Comparison of ENCODE assay signal across 11 cellular contexts in genomic region chr17:4938069-4938491, GRCh38. TPM values are rescaled to one million over a fixed set of nuclear protein-coding genes. Genes with fewer than 3 reads are reported as not detected.
DNase-seq lines count a peak whose midpoint lies in the region; ATAC-seq and TF ChIP-seq lines count a peak whose summit lies in the region.
"Had no signal": no experiment of that assay in that cellular context is flagged by ENCODE, and none has a peak within 500 bp of the region (broad histone marks: within the 10 kb centered on the region; RNA-seq: fewer than 3 reads in every experiment).

No MANE protein-coding gene starts in this region.

- H3F3A ChIP-seq in PC-3 (ENCODE audit: low read length, unreplicated experiment) (no peaks in the 10 kb centered on the region), SK-N-SH (replicated peaks; ENCODE audit: insufficient read depth) (peaks cover 26% of the 10 kb centered on the region)

- TF ChIP-seq CTCF in PC-3 (conservative IDR thresholded peaks at IDR 0.05; ENCODE audit: low read depth, low read length) (no peak), endodermal cell (conservative IDR thresholded peaks at IDR 0.05) (no peak), sigmoid colon (IDR thresholded peaks at IDR 0.05) (no peak), testis (IDR thresholded peaks at IDR 0.05) (no peak), SK-N-SH (IDR thresholded peaks at IDR 0.05) (no peak)

- CTCF ChIA-PET in PC-3 (lab: Charles Lee) = no interaction called here
- CTCF ChIA-PET in SK-N-SH (lab: Yijun Ruan, JAX) = interaction anchor here (1.2 kb wide), 1 partner anchor 20 kb away, joined by 3 read pairs; no protein-coding TSS in a partner anchor

- H3K27ac Mint-ChIP-seq in endodermal cell = no peak overlapping the region

- H3K9ac ChIP-seq in PC-3 (ENCODE audit: low read length) (peak overlapping the region; percentile 98; the same call in 1 of the 2 replicates), endodermal cell (ENCODE audit: extremely low read depth, low read length, poor library complexity, severe bottlenecking) (no peak overlapping the region), SK-N-SH (no peak overlapping the region)

- H3K27ac ChIP-seq in PC-3 (ENCODE audit: low read length) = no peak overlapping the region
- no peak overlapping the region for H3K27ac ChIP-seq in endodermal cell (ENCODE audit: low read depth, low read length)
- H3K27ac ChIP-seq in sigmoid colon = peak overlapping the region; percentile 91 to 96 (median 94)
- H3K27ac ChIP-seq in testis = no peak overlapping the region
- no peak overlapping the region; a peak in 1 of 4 replicates for H3K27ac ChIP-seq in SK-N-SH (ENCODE audit: low read depth in 2 of 2, low read length in 1 of 2)

- H3K9me3 Mint-ChIP-seq in activated T-cell treated with anti-CD3 and anti-CD28 coated beads, Interleukin-2, amount 50 U/mL, for 4 hours = no peaks in the 10 kb centered on the region
- H3K9me3 Mint-ChIP-seq in endodermal cell = no peaks in the 10 kb centered on the region

- no peak for DNase-seq in activated T-cell treated with anti-CD3 and anti-CD28 coated beads, Interleukin-2, amount 50 U/mL, for 4 hours
- DNase-seq in activated T-cell treated with anti-CD3 and anti-CD28 coated beads for 4 hours (no peak), PC-3 (no peak), endodermal cell (no peak), sigmoid colon (no peak), testis (no peak), SK-N-SH (no peak), KG1 (lab: John Stamatoyannopoulos, UW) (no peak)
- DNase-seq: activated gamma-delta T cell, kidney, NCI-H345 had no signal

- peak overlapping the region; percentile 97 for H3K4me2 ChIP-seq in PC-3 (ENCODE audit: low read length)
- H3K4me2 ChIP-seq in SK-N-SH = no peak overlapping the region; the same call in 1 of the 2 replicates

- no peaks in the 10 kb centered on the region for H3K9me2 ChIP-seq in PC-3 (replicated peaks; ENCODE audit: low read length)
- no peaks in the 10 kb centered on the region for H3K9me2 ChIP-seq in SK-N-SH

- no peaks in the 10 kb centered on the region for H4K20me1 ChIP-seq in PC-3 (ENCODE audit: low read length)
- peaks cover 3% of the 10 kb centered on the region; the same call in 1 of the 2 replicates for H4K20me1 ChIP-seq in SK-N-SH (ENCODE audit: insufficient read depth)

- peaks cover 46% of the 10 kb centered on the region for H3K79me2 ChIP-seq in PC-3 (ENCODE audit: low read length)
- H3K79me2 ChIP-seq in SK-N-SH (ENCODE audit: insufficient read depth) = peaks cover 44% of the 10 kb centered on the region

- no peak for ATAC-seq in activated T-cell treated with anti-CD3 and anti-CD28 coated beads, Interleukin-2, amount 50 U/mL, for 4 hours
- no peak for ATAC-seq in PC-3

- H3K36me3 ChIP-seq in PC-3 (ENCODE audit: low read depth, low read length) = peaks cover 10% of the 10 kb centered on the region; the same call in 1 of the 2 replicates
- H3K36me3 ChIP-seq in endodermal cell (ENCODE audit: control insufficient read depth, insufficient read depth, low read length) = peaks cover 35% of the 10 kb centered on the region
- H3K36me3 ChIP-seq in sigmoid colon = peaks cover 14 to 39% (median 23%) of the 10 kb centered on the region in 4 donors
- no peaks in the 10 kb centered on the region for H3K36me3 ChIP-seq in testis (ENCODE audit: low read depth, missing control alignments)
- H3K36me3 ChIP-seq in SK-N-SH (replicated peaks in 1 of 2; ENCODE audit: control insufficient read depth in 1 of 2, insufficient read depth in 2 of 2, low read length in 1 of 2) = peaks cover 19 to 22% of the 10 kb centered on the region in 2 experiments

- intact Hi-C loops in PC-3 (cut with micrococcal nuclease) (no loop called here), sigmoid colon (cut with DNase I) (no loop called here), testis (cut with DNase I; ENCODE audit: low total_unique reads) (no loop called here)

- H3K9me3 ChIP-seq in PC-3 (ENCODE audit: low read length) = no peaks in the 10 kb centered on the region
- no peaks in the 10 kb centered on the region for H3K9me3 ChIP-seq in endodermal cell (ENCODE audit: control insufficient read depth, low read length)
- no peaks in the 10 kb centered on the region for H3K9me3 ChIP-seq in sigmoid colon
- H3K9me3 ChIP-seq in testis = no peaks in the 10 kb centered on the region
- H3K9me3 ChIP-seq in SK-N-SH = no peaks in the 10 kb centered on the region

- BruUV-seq in PC-3 (replicated peaks; lab: Mats Ljungman, UMichigan) = no TSS peak

- 89% methylated on average over 11 of the region's 11 CpGs; no CpG with 5 or more reads in 1 of the 2 experiments for WGBS in endodermal cell (ENCODE audit: insufficient coverage in 1 of 2, insufficient read length in 1 of 2), 2 experiments
- WGBS in sigmoid colon, 2 donors = 90 to 96% methylated on average over 11 of the region's 11 CpGs
- WGBS in testis, 2 donors = 91 to 93% methylated on average over 9 to 11 of the region's 11 CpGs
- WGBS in SK-N-SH (ENCODE audit: low lambda C conversion rate) = 94% methylated on average over 9 of the region's 11 CpGs

- peak overlapping the region; percentile 91 for H3K4me3 ChIP-seq in PC-3 (ENCODE audit: low read length)
- peak overlapping the region; percentile 98 for H3K4me3 ChIP-seq in endodermal cell (ENCODE audit: low read length)
- peak overlapping the region in 1 of 4 donors; percentile 83 for H3K4me3 ChIP-seq in sigmoid colon
- H3K4me3 ChIP-seq in testis = no peak overlapping the region
- H3K4me3 ChIP-seq in SK-N-SH (ENCODE audit: low read depth in 2 of 2, low read length in 1 of 2) = no peak overlapping the region; a peak in 1 of 4 replicates

- no peak for TF ChIP-seq RAD21 in SK-N-SH (IDR thresholded peaks at IDR 0.05; ENCODE audit: low read length)

- H3K27me3 ChIP-seq in PC-3 (ENCODE audit: low read length) = no peaks in the 10 kb centered on the region
- H3K27me3 ChIP-seq in endodermal cell (ENCODE audit: control insufficient read depth, insufficient read depth, low read length, poor library complexity, severe bottlenecking) = no peaks in the 10 kb centered on the region
- H3K27me3 ChIP-seq in sigmoid colon = no peaks in the 10 kb centered on the region
- no peaks in the 10 kb centered on the region for H3K27me3 ChIP-seq in testis
- no peaks in the 10 kb centered on the region for H3K27me3 ChIP-seq in SK-N-SH (ENCODE audit: insufficient read depth)

- TF ChIP-seq POLR2A in sigmoid colon (IDR thresholded peaks at IDR 0.05) (no peak), testis (IDR thresholded peaks at IDR 0.05) (no peak)

- H3K4me1 ChIP-seq in PC-3 (ENCODE audit: insufficient read depth, low read length) (peaks cover 22% of the 10 kb centered on the region), endodermal cell (ENCODE audit: control insufficient read depth, insufficient read depth, low read length) (peaks cover 6% of the 10 kb centered on the region), sigmoid colon (peaks cover 0 to 54% (median 42%) of the 10 kb centered on the region in 4 donors), testis (peaks cover 14% of the 10 kb centered on the region), SK-N-SH (ENCODE audit: control insufficient read depth in 1 of 2, insufficient read depth in 2 of 2, low read depth in 1 of 2, low read length in 1 of 2) (peaks cover 13 to 29% of the 10 kb centered on the region in 2 experiments; a peak in 2 of 4 replicates)

- H3K36me3 Mint-ChIP-seq in activated T-cell treated with anti-CD3 and anti-CD28 coated beads, Interleukin-2, amount 50 U/mL, for 4 hours (ENCODE audit: insufficient read depth) = peaks cover 14% of the 10 kb centered on the region
- H3K36me3 Mint-ChIP-seq in endodermal cell (ENCODE audit: low read depth) = peaks cover 30% of the 10 kb centered on the region

- H2AFZ ChIP-seq in PC-3 (ENCODE audit: low read length) = no peak overlapping the region
- no peak overlapping the region for H2AFZ ChIP-seq in SK-N-SH (ENCODE audit: low read depth)

- H3K4me1 Mint-ChIP-seq in activated T-cell treated with anti-CD3 and anti-CD28 coated beads, Interleukin-2, amount 50 U/mL, for 4 hours (ENCODE audit: low read depth) = peaks cover 54% of the 10 kb centered on the region
- H3K4me1 Mint-ChIP-seq in endodermal cell = peaks cover 30% of the 10 kb centered on the region

- H3K4me3 Mint-ChIP-seq in activated T-cell treated with anti-CD3 and anti-CD28 coated beads, Interleukin-2, amount 50 U/mL, for 4 hours = peak overlapping the region; percentile 95
- H3K4me3 Mint-ChIP-seq in endodermal cell = peak overlapping the region; percentile 94

- H3K27me3 Mint-ChIP-seq in activated T-cell treated with anti-CD3 and anti-CD28 coated beads, Interleukin-2, amount 50 U/mL, for 4 hours (ENCODE audit: low read depth) = no peaks in the 10 kb centered on the region
- no peaks in the 10 kb centered on the region for H3K27me3 Mint-ChIP-seq in endodermal cell (ENCODE audit: insufficient read depth)

- TF ChIP-seq EP300 in sigmoid colon (IDR thresholded peaks at IDR 0.05) (no peak), SK-N-SH (IDR thresholded peaks at IDR 0.05; ENCODE audit: borderline replicate concordance in 1 of 2, low read depth in 1 of 2, low read length in 1 of 2) (no peak)

- POLR2A ChIA-PET in PC-3 (lab: Charles Lee; ENCODE audit: unreplicated experiment) = no interaction called here
- POLR2A ChIA-PET in SK-N-SH (lab: Yijun Ruan, JAX) = no interaction called here

RNA-seq across cellular contexts. Expression of gene SLC25A11, which starts 1.8 kb away (rescaled TPM):
- total RNA-seq in activated T-cell treated with anti-CD3 and anti-CD28 coated beads, Interleukin-2, amount 50 U/mL, for 4 hours = 100 to 1,000 TPM in 1 of 3 donors, 10 to 100 TPM in 2; 89.7 to 102 (median 98.1) TPM
- total RNA-seq in PC-3 (2014; rRNA removed) = 64.3 and 72.1 TPM in 2 replicates
- 10 to 100 TPM; 59.9 to 76.9 TPM for total RNA-seq in endodermal cell
- polyA plus RNA-seq in endodermal cell (2013, experiment 1 of 2) = 63.1 TPM
- polyA plus RNA-seq in endodermal cell (2013, experiment 2 of 2) = 59.5 TPM
- 10 to 100 TPM; 41.0 to 60.3 (median 48.6) TPM for total RNA-seq in sigmoid colon
- 10 to 100 TPM; 57.7 to 82.8 (median 79.9) TPM for polyA plus RNA-seq in sigmoid colon
- 10 to 100 TPM; 23.7 to 25.9 TPM for total RNA-seq in testis
- polyA plus RNA-seq in testis (ENCODE audit: insufficient read depth, low read depth, low replicate concordance) = 24.3 TPM
- 58.5 and 82.8 TPM in 2 replicates for polyA plus RNA-seq in SK-N-SH (2012; rRNA removed)
- polyA plus RNA-seq in SK-N-SH (2012; cell fraction: cytosol; rRNA removed) = 32.7 and 50.3 TPM in 2 replicates
- polyA plus RNA-seq in SK-N-SH (2012; cell fraction: nucleus; rRNA removed) = 45.5 and 51.0 TPM in 2 replicates

RNA-seq across cellular contexts. Expression of gene RNF167, which starts 2.0 kb away (rescaled TPM):
- 100 to 1,000 TPM; 121 to 140 (median 129) TPM for total RNA-seq in activated T-cell treated with anti-CD3 and anti-CD28 coated beads, Interleukin-2, amount 50 U/mL, for 4 hours
- total RNA-seq in PC-3 (2014; rRNA removed) (37.8 and 43.1 TPM in 2 replicates), endodermal cell (100 to 1,000 TPM; 120 to 123 TPM), sigmoid colon (10 to 100 TPM; 51.2 to 71.2 (median 60.3) TPM), testis (100 to 1,000 TPM; 110 to 111 TPM)
- 106 TPM for polyA plus RNA-seq in endodermal cell (2013, experiment 1 of 2)
- polyA plus RNA-seq in endodermal cell (2013, experiment 2 of 2) = 87.5 TPM
- polyA plus RNA-seq in sigmoid colon (100 to 1,000 TPM in 1 of 3 donors, 10 to 100 TPM in 2; 45.0 to 120 (median 83.9) TPM), testis (ENCODE audit: insufficient read depth, low read depth, low replicate concordance) (211 TPM), SK-N-SH (2012; rRNA removed) (96.5 and 115 TPM in 2 replicates)
- polyA plus RNA-seq in SK-N-SH (2012; cell fraction: cytosol; rRNA removed) = 60.0 and 80.4 TPM in 2 replicates
- polyA plus RNA-seq in SK-N-SH (2012; cell fraction: nucleus; rRNA removed) = 108 and 121 TPM in 2 replicates

RNA-seq across cellular contexts. Expression of gene GP1BA, which starts 6.0 kb away (rescaled TPM):
- total RNA-seq in activated T-cell treated with anti-CD3 and anti-CD28 coated beads, Interleukin-2, amount 50 U/mL, for 4 hours = under 1 TPM; 0.21 to 0.49 (median 0.25) TPM
- total RNA-seq in PC-3 (2014; rRNA removed) = not detected in 2 replicates
- not detected for total RNA-seq in endodermal cell
- polyA plus RNA-seq in endodermal cell (2013, experiment 1 of 2) = not detected
- polyA plus RNA-seq in endodermal cell (2013, experiment 2 of 2) = not detected
- total RNA-seq in sigmoid colon = not detected
- polyA plus RNA-seq in sigmoid colon = 1 to 10 TPM in 1 of 3 donors, not detected in 2; 1.1 TPM
- total RNA-seq in testis = under 1 TPM; 0.12 to 0.47 TPM
- polyA plus RNA-seq in testis (ENCODE audit: insufficient read depth, low read depth, low replicate concordance) = 0.88 TPM
- not detected in 2 replicates for polyA plus RNA-seq in SK-N-SH (2012; rRNA removed)
- not detected in 2 replicates for polyA plus RNA-seq in SK-N-SH (2012; cell fraction: cytosol; rRNA removed)
- polyA plus RNA-seq in SK-N-SH (2012; cell fraction: nucleus; rRNA removed) = not detected in 2 replicates
- total RNA-seq: kidney had no signal

RNA-seq across cellular contexts. Expression of gene PFN1, which starts 10.2 kb away (rescaled TPM):
- total RNA-seq in activated T-cell treated with anti-CD3 and anti-CD28 coated beads, Interleukin-2, amount 50 U/mL, for 4 hours = 1,000 to 10,000 TPM; 1,652 to 1,716 (median 1,674) TPM
- total RNA-seq in PC-3 (2014; rRNA removed) = 1,914 and 2,339 TPM in 2 replicates
- 100 to 1,000 TPM; 880 to 935 TPM for total RNA-seq in endodermal cell
- 762 TPM for polyA plus RNA-seq in endodermal cell (2013, experiment 1 of 2)
- 742 TPM for polyA plus RNA-seq in endodermal cell (2013, experiment 2 of 2)
- 1,000 to 10,000 TPM in 1 of 4 donors, 100 to 1,000 TPM in 3; 690 to 1,141 (median 828) TPM for total RNA-seq in sigmoid colon
- 1,000 to 10,000 TPM in 1 of 3 donors, 100 to 1,000 TPM in 2; 853 to 1,404 (median 948) TPM for polyA plus RNA-seq in sigmoid colon
- 100 to 1,000 TPM; 257 to 349 TPM for total RNA-seq in testis
- 244 TPM for polyA plus RNA-seq in testis (ENCODE audit: insufficient read depth, low read depth, low replicate concordance)
- polyA plus RNA-seq in SK-N-SH (2012; rRNA removed) = 1,627 and 2,484 TPM in 2 replicates
- 1,556 and 1,614 TPM in 2 replicates for polyA plus RNA-seq in SK-N-SH (2012; cell fraction: cytosol; rRNA removed)
- polyA plus RNA-seq in SK-N-SH (2012; cell fraction: nucleus; rRNA removed) = 620 and 931 TPM in 2 replicates

RNA-seq across cellular contexts. Expression of gene ENO3, which starts 12.8 kb away (rescaled TPM):
- total RNA-seq in activated T-cell treated with anti-CD3 and anti-CD28 coated beads, Interleukin-2, amount 50 U/mL, for 4 hours = 10 to 100 TPM; 25.8 to 26.9 (median 26.0) TPM
- 2.4 and 7.5 TPM in 2 replicates for total RNA-seq in PC-3 (2014; rRNA removed)
- total RNA-seq in endodermal cell = 10 to 100 TPM; 34.1 to 53.6 TPM
- 57.3 TPM for polyA plus RNA-seq in endodermal cell (2013, experiment 1 of 2)
- polyA plus RNA-seq in endodermal cell (2013, experiment 2 of 2) = 57.5 TPM
- 1 to 10 TPM; 2.5 to 9.1 (median 5.1) TPM for total RNA-seq in sigmoid colon
- 10 to 100 TPM in 1 of 3 donors, 1 to 10 TPM in 1, under 1 TPM in 1; 0.69 to 10.3 (median 5.4) TPM for polyA plus RNA-seq in sigmoid colon
- 10 to 100 TPM; 16.4 to 17.2 TPM for total RNA-seq in testis
- polyA plus RNA-seq in testis (ENCODE audit: insufficient read depth, low read depth, low replicate concordance) = 29.9 TPM
- 29.2 and 32.5 TPM in 2 replicates for polyA plus RNA-seq in SK-N-SH (2012; rRNA removed)
- polyA plus RNA-seq in SK-N-SH (2012; cell fraction: cytosol; rRNA removed) = 9.0 and 10.7 TPM in 2 replicates
- polyA plus RNA-seq in SK-N-SH (2012; cell fraction: nucleus; rRNA removed) = 214 and 261 TPM in 2 replicates

Comparison
In these comparisons a context has a peak if more than half of its experiments do, and no peak if none do; other contexts are left out.
1. H3K27ac ChIP-seq: peak in sigmoid colon (4 of 4); none in PC-3 (single experiment), endodermal cell (single experiment), testis (0 of 2) and SK-N-SH (0 of 2).
2. H3K4me3 ChIP-seq: peak in PC-3 (single experiment) and endodermal cell (single experiment); none in testis (0 of 2) and SK-N-SH (0 of 2).